Comparison of ENCODE assay signal across 16 cellular contexts in genomic region chr4:90950385-90950841, GRCh38.
A peak's percentile ranks its signal among the peaks of the same experiment; 100 is the strongest.
DNase-seq lines count a peak whose midpoint lies in the region; ATAC-seq and TF ChIP-seq lines count a peak whose summit lies in the region.
"Had no signal": no experiment of that assay in that cellular context is flagged by ENCODE, and none has a peak within 500 bp of the region (broad histone marks: within the 10 kb centered on the region; RNA-seq: fewer than 3 reads in every experiment).

No MANE protein-coding gene starts in this region.

- H3K27ac ChIP-seq in 22Rv1 (peak overlapping the region; percentile 89), HEK293 (ENCODE audit: extremely low read depth, low read depth, low read length) (no peak overlapping the region), OCI-LY3 (ENCODE audit: low read length) (no peak overlapping the region), epithelial cell of prostate (peak overlapping the region; percentile 20), coronary artery (no peak overlapping the region), ovary (no peak overlapping the region)
- H3K27ac ChIP-seq: right atrium auricular region, SK-N-MC had no signal

- no peaks in the 10 kb centered on the region for H3K27me3 ChIP-seq in OCI-LY3 (ENCODE audit: low read depth, low read length)
- no peaks in the 10 kb centered on the region for H3K27me3 ChIP-seq in ovary
- H3K27me3 ChIP-seq: right atrium auricular region had no signal

- no peak for TF ChIP-seq POLR2A in ovary (IDR thresholded peaks at IDR 0.05)

- no peaks in the 10 kb centered on the region for H3K4me1 Mint-ChIP-seq in naive thymus-derived CD8-positive, alpha-beta T cell

- H3K4me3 ChIP-seq in HEK293 (ENCODE audit: low read depth, low read length) (no peak overlapping the region; the same call in 1 of the 2 replicates), OCI-LY3 (ENCODE audit: low read length) (peak overlapping the region; percentile 47), coronary artery (no peak overlapping the region), ovary (no peak overlapping the region)
- H3K4me3 ChIP-seq: GM12878, right atrium auricular region, SK-N-MC had no signal

- H3K9ac ChIP-seq in OCI-LY3 (ENCODE audit: low read length), result 0 out of 2 replicates have a peak overlapping the region, but pooled peaks have one; percentile 2

- CTCF ChIA-PET in HEK293 (lab: Yijun Ruan, JAX), result no interaction called here

- no peak overlapping the region for H3K27ac Mint-ChIP-seq in naive thymus-derived CD8-positive, alpha-beta T cell
- H3K27ac Mint-ChIP-seq: dendritic cell treated with granulocyte-macrophage colony-stimulating factor and Interleukin-4, amounts not matched to agents 40 ng/mL and 50 ng/mL, for 4 days had no signal

- WGBS in ovary, 3 donors, result 12 to 28% (median 18%) methylated on average over 7 of the region's 7 CpGs

- H2AFZ ChIP-seq in OCI-LY3 (ENCODE audit: low read depth, low read length), result peak overlapping the region; percentile 64

- no peak for ATAC-seq in naive thymus-derived CD8-positive, alpha-beta T cell
- ATAC-seq: GM12878 had no signal

- H3K27me3 Mint-ChIP-seq in naive thymus-derived CD8-positive, alpha-beta T cell, result no peaks in the 10 kb centered on the region
- H3K27me3 Mint-ChIP-seq: dendritic cell treated with granulocyte-macrophage colony-stimulating factor and Interleukin-4, amounts not matched to agents 40 ng/mL and 50 ng/mL, for 4 days had no signal

- H3K36me3 ChIP-seq in HEK293 (ENCODE audit: control insufficient read depth in 2 of 2, insufficient read depth in 1 of 2, low read length in 2 of 2) (no peaks in the 10 kb centered on the region), OCI-LY3 (replicated peaks; ENCODE audit: low read depth, low read length) (no peaks in the 10 kb centered on the region), ovary (no peaks in the 10 kb centered on the region)
- H3K36me3 ChIP-seq: right atrium auricular region had no signal

- H3K9me3 Mint-ChIP-seq in naive thymus-derived CD8-positive, alpha-beta T cell, result peaks cover 0 to 8% (median 0%) of the 10 kb centered on the region in 9 donors
- H3K9me3 Mint-ChIP-seq: dendritic cell treated with granulocyte-macrophage colony-stimulating factor and Interleukin-4, amounts not matched to agents 40 ng/mL and 50 ng/mL, for 4 days had no signal

- peak overlapping the region; percentile 53 for H3K4me2 ChIP-seq in OCI-LY3 (ENCODE audit: low read length)

- no peak for TF ChIP-seq EP300 in ovary (IDR thresholded peaks at IDR 0.05)

- no peaks in the 10 kb centered on the region for H4K20me1 ChIP-seq in OCI-LY3 (ENCODE audit: insufficient read depth, low read length)

- TF ChIP-seq CTCF in 22Rv1 (IDR thresholded peaks at IDR 0.05) (no peak), HEK293 (tag by site-specific recombination; IDR thresholded peaks at IDR 0.05) (no peak), OCI-LY3 (IDR thresholded peaks at IDR 0.05; ENCODE audit: low read depth, low read length) (no peak), coronary artery (IDR thresholded peaks at IDR 0.05) (no peak), ovary (IDR thresholded peaks at IDR 0.05) (no peak)

- H3K9me3 ChIP-seq in HEK293 (ENCODE audit: control insufficient read depth, insufficient read depth, low read depth, low read length), result no peaks in the 10 kb centered on the region
- no peaks in the 10 kb centered on the region for H3K9me3 ChIP-seq in OCI-LY3 (ENCODE audit: insufficient read depth, low read length)
- no peaks in the 10 kb centered on the region for H3K9me3 ChIP-seq in ovary
- H3K9me3 ChIP-seq: right atrium auricular region had no signal

- H3K4me3 Mint-ChIP-seq in naive thymus-derived CD8-positive, alpha-beta T cell, result no peak overlapping the region
- H3K4me3 Mint-ChIP-seq: dendritic cell treated with granulocyte-macrophage colony-stimulating factor and Interleukin-4, amounts not matched to agents 40 ng/mL and 50 ng/mL, for 4 days had no signal

- intact Hi-C loops in ovary (cut with DNase I), result no loop called here

- DNase-seq in epithelial cell of prostate (ENCODE audit: low read depth, low spot score) (peak; percentile 14), coronary artery (ENCODE audit: low spot score) (no peak), ovary (no peak), T-helper 2 cell (no peak)
- no peak for DNase-seq in naive thymus-derived CD8-positive, alpha-beta T cell
- DNase-seq: activated CD4-positive, CD25-positive, alpha-beta regulatory T cell treated with anti-CD3 and anti-CD28 coated beads, Interleukin-2, amount 50 U/mL, for 72 hours; activated T-cell treated with anti-CD3 and anti-CD28 coated beads, Interleukin-2, amount 50 U/mL, for 1 hour; NCI-H524 treated with DMSO at 0.1 percent for 48 hours; stimulated activated naive CD4-positive, alpha-beta T cell treated with Interleukin-2 at 50 U/mL for 16 hours had no signal

- H3K36me3 Mint-ChIP-seq in naive thymus-derived CD8-positive, alpha-beta T cell, result no peaks in the 10 kb centered on the region

- H3K79me2 ChIP-seq in OCI-LY3 (ENCODE audit: low read length), result no peaks in the 10 kb centered on the region

- H3K4me1 ChIP-seq in HEK293 (ENCODE audit: control insufficient read depth, insufficient read depth, low read length) (no peaks in the 10 kb centered on the region; the same call in 1 of the 2 replicates), OCI-LY3 (ENCODE audit: low read length) (peaks cover 4% of the 10 kb centered on the region; the same call in 1 of the 2 replicates), ovary (ENCODE audit: insufficient read depth) (no peaks in the 10 kb centered on the region)
- H3K4me1 ChIP-seq: right atrium auricular region had no signal

- POLR2A ChIA-PET in HEK293 (lab: Yijun Ruan, JAX), result no interaction called here
- POLR2A ChIA-PET in naive thymus-derived CD8-positive, alpha-beta T cell (lab: Charles Lee), result no interaction called here

TF ChIP-seq in HEK293, 187 proteins besides CTCF, POLR2A, EP300 and RAD21 (continues in another document):
- TF ChIP-seq ZIC2 (tag by site-specific recombination; IDR thresholded peaks at IDR 0.05), result peak; percentile 50; the same call in 1 of the 2 replicates
- TF ChIP-seq ZBTB7A (tag by site-specific recombination; IDR thresholded peaks at IDR 0.05; ENCODE audit: low read depth), result no peak
- peak; percentile 8; the same call in 1 of the 2 replicates for TF ChIP-seq ZBTB21 (tag by site-specific recombination; IDR thresholded peaks at IDR 0.05)
- TF ChIP-seq PRDM4 (tag by site-specific recombination; IDR thresholded peaks at IDR 0.05), result peak; percentile 45; the same call in 1 of the 2 replicates
- TF ChIP-seq ZNF366 (tag by site-specific recombination; conservative IDR thresholded peaks at IDR 0.05), result peak; percentile 29
- TF ChIP-seq ZNF501 (tag by site-specific recombination; IDR thresholded peaks at IDR 0.05), result no peak
- TF ChIP-seq ZNF629 (tag by site-specific recombination; IDR thresholded peaks at IDR 0.05), result 0 out of 2 replicates have a peak, but pooled peaks have one; percentile 15
- peak; percentile 86 for TF ChIP-seq ZNF843 (tag by site-specific recombination; IDR thresholded peaks at IDR 0.05)
- 0 out of 2 replicates have a peak, but pooled peaks have one; percentile 38 for TF ChIP-seq GLI2 (tag by site-specific recombination; IDR thresholded peaks at IDR 0.05; ENCODE audit: borderline replicate concordance, low read depth)
- TF ChIP-seq SP7 (tag by site-specific recombination; IDR thresholded peaks at IDR 0.05), result peak; percentile 41; the same call in 1 of the 2 replicates
- TF ChIP-seq INSM2 (tag by site-specific recombination; IDR thresholded peaks at IDR 0.05), result no peak; the same call in 1 of the 2 replicates
- 0 out of 2 replicates have a peak, but pooled peaks have one; percentile 11 for TF ChIP-seq ZNF580 (tag by site-specific recombination; IDR thresholded peaks at IDR 0.05)

Comparison
In these comparisons a context has a peak if more than half of its experiments do, and no peak if none do; other contexts are left out.
1. H3K27ac ChIP-seq: peak in 22Rv1 (single experiment) and epithelial cell of prostate (single experiment); none in HEK293 (single experiment), OCI-LY3 (single experiment), coronary artery (0 of 2) and ovary (0 of 2).